Comparison of ENCODE assay signal across 1 cellular context in genomic region chr11:99937330-99937729, GRCh38.
TF ChIP-seq lines count a peak whose summit lies in the region.

No MANE protein-coding gene starts in this region.

TF ChIP-seq in GM23338, 12 proteins besides CTCF, POLR2A, EP300 and RAD21 (continued from another document):
- TF ChIP-seq, protein P1, sequence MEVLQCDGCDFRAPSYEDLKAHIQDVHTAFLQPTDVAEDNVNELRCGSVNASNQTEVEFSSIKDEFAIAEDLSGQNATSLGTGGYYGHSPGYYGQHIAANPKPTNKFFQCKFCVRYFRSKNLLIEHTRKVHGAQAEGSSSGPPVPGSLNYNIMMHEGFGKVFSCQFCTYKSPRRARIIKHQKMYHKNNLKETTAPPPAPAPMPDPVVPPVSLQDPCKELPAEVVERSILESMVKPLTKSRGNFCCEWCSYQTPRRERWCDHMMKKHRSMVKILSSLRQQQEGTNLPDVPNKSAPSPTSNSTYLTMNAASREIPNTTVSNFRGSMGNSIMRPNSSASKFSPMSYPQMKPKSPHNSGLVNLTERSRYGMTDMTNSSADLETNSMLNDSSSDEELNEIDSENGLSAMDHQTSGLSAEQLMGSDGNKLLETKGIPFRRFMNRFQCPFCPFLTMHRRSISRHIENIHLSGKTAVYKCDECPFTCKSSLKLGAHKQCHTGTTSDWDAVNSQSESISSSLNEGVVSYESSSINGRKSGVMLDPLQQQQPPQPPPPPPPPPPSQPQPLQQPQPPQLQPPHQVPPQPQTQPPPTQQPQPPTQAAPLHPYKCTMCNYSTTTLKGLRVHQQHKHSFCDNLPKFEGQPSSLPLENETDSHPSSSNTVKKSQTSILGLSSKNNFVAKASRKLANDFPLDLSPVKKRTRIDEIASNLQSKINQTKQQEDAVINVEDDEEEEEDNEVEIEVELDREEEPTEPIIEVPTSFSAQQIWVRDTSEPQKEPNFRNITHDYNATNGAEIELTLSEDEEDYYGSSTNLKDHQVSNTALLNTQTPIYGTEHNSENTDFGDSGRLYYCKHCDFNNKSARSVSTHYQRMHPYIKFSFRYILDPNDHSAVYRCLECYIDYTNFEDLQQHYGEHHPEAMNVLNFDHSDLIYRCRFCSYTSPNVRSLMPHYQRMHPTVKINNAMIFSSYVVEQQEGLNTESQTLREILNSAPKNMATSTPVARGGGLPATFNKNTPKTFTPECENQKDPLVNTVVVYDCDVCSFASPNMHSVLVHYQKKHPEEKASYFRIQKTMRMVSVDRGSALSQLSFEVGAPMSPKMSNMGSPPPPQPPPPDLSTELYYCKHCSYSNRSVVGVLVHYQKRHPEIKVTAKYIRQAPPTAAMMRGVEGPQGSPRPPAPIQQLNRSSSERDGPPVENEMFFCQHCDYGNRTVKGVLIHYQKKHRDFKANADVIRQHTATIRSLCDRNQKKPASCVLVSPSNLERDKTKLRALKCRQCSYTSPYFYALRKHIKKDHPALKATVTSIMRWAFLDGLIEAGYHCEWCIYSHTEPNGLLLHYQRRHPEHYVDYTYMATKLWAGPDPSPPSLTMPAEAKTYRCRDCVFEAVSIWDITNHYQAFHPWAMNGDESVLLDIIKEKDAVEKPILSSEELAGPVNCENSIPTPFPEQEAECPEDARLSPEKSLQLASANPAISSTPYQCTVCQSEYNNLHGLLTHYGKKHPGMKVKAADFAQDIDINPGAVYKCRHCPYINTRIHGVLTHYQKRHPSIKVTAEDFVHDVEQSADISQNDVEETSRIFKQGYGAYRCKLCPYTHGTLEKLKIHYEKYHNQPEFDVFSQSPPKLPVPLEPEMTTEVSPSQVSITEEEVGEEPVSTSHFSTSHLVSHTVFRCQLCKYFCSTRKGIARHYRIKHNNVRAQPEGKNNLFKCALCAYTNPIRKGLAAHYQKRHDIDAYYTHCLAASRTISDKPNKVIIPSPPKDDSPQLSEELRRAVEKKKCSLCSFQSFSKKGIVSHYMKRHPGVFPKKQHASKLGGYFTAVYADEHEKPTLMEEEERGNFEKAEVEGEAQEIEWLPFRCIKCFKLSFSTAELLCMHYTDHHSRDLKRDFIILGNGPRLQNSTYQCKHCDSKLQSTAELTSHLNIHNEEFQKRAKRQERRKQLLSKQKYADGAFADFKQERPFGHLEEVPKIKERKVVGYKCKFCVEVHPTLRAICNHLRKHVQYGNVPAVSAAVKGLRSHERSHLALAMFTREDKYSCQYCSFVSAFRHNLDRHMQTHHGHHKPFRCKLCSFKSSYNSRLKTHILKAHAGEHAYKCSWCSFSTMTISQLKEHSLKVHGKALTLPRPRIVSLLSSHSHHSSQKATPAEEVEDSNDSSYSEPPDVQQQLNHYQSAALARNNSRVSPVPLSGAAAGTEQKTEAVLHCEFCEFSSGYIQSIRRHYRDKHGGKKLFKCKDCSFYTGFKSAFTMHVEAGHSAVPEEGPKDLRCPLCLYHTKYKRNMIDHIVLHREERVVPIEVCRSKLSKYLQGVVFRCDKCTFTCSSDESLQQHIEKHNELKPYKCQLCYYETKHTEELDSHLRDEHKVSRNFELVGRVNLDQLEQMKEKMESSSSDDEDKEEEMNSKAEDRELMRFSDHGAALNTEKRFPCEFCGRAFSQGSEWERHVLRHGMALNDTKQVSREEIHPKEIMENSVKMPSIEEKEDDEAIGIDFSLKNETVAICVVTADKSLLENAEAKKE (CRISPR knock-in tag; IDR thresholded peaks at IDR 0.05) = no peak
- TF ChIP-seq ZNF114 (CRISPR knock-in tag; IDR thresholded peaks at IDR 0.05) = no peak
- TF ChIP-seq EZH2 (IDR thresholded peaks at IDR 0.05; ENCODE audit: low read depth, unreplicated experiment) = no peak
- no peak for TF ChIP-seq ZNF331 (CRISPR knock-in tag; IDR thresholded peaks at IDR 0.05; ENCODE audit: low read depth)
- no peak for TF ChIP-seq REST (IDR thresholded peaks at IDR 0.05; ENCODE audit: unreplicated experiment)
TF ChIP-seq in GM23338: peak in this region for 0.
